In genomic region chr15:77773003-77773402, GRCh38 we compare ENCODE assay signal across 30 cellular contexts.
"Had no signal": no experiment of that assay in that cellular context is flagged by ENCODE, and none has a peak within 500 bp of the region (broad histone marks: within the 10 kb centered on the region; RNA-seq: fewer than 3 reads in every experiment).

No MANE protein-coding gene starts in this region.

- FAIRE-seq: keratinocyte had no signal

- H3K4me3 Mint-ChIP-seq: mesothelial cell of epicardium; naive B cell; natural killer cell; nephron progenitor cell; neural progenitor cell; stimulated activated naive B cell treated with anti-CD40 and anti-IgM and Interleukin-4, amounts not matched to agents 10 μg/mL and 1 μg/mL and 100 μg/mL, for 72 hours had no signal

- H3K9ac ChIP-seq: neural progenitor cell had no signal

- DNase-seq: hippocampal formation; left colon; left lung; mesendoderm; naive B cell; natural killer cell; nephron progenitor cell; occipital lobe; ovary; stimulated activated CD4-positive, alpha-beta T cell treated with anti-CD3 and anti-CD28 coated beads, Interleukin-12 subunit alpha, Interleukin-12 subunit beta, amount 100 ng/mL, for 4 hours; stimulated activated CD4-positive, alpha-beta T cell treated with anti-CD3 and anti-CD28 coated beads, Interleukin-15, amount 100 ng/mL, for 24 hours; stimulated activated CD4-positive, alpha-beta T cell treated with anti-CD3 and anti-CD28 coated beads, Interleukin-2, amount 100 ng/mL, for 24 hours; stimulated activated CD4-positive, alpha-beta T cell treated with anti-CD3 and anti-CD28 coated beads, Interleukin-4, amount 100 ng/mL, for 1 hour; stimulated activated naive B cell treated with anti-CD40 and anti-IgM and Interleukin-4, amounts not matched to agents 10 μg/mL and 1 μg/mL and 100 μg/mL, for 72 hours; stimulated activated naive CD8-positive, alpha-beta T cell treated with anti-CD3 and anti-CD28 coated beads, Interleukin-15, Interleukin-2, amounts not matched to agents 100 U/mL and 50 U/mL, for 24 hours; stomach; testis; thyroid gland; transverse colon; upper lobe of left lung had no signal

- H3K4me3 ChIP-seq: left lung, lung, neural progenitor cell, ovary, right atrium auricular region, skin epidermis, stomach, testis, thyroid gland, transverse colon, upper lobe of left lung, vagina had no signal

- H3K27ac Mint-ChIP-seq: mesothelial cell of epicardium; naive B cell; natural killer cell; progenitor cell of endocrine pancreas; stimulated activated naive B cell treated with anti-CD40 and anti-IgM and Interleukin-4, amounts not matched to agents 10 μg/mL and 1 μg/mL and 100 μg/mL, for 72 hours had no signal

- H3K27me3 ChIP-seq: neural progenitor cell, ovary, right atrium auricular region, testis, thyroid gland, upper lobe of left lung, vagina had no signal

- H3K4me1 Mint-ChIP-seq: natural killer cell; neural progenitor cell; stimulated activated naive B cell treated with anti-CD40 and anti-IgM and Interleukin-4, amounts not matched to agents 10 μg/mL and 1 μg/mL and 100 μg/mL, for 72 hours had no signal

- H3K27ac ChIP-seq: left lung, neural progenitor cell, neutrophil, ovary, right atrium auricular region, skin epidermis, stomach, testis, thyroid gland, transverse colon, upper lobe of left lung, vagina had no signal

- H3K36me3 ChIP-seq: left lung, neural progenitor cell, neutrophil, ovary, right atrium auricular region, stomach, thyroid gland, transverse colon, upper lobe of left lung, vagina had no signal

- H3K9me3 Mint-ChIP-seq: mesothelial cell of epicardium, naive B cell, natural killer cell had no signal

- H3K4me1 ChIP-seq: left lung, right atrium auricular region, stomach, testis, thyroid gland, transverse colon, upper lobe of left lung, vagina had no signal

- H3K27me3 Mint-ChIP-seq: progenitor cell of endocrine pancreas had no signal

- ATAC-seq: left colon; left lung; natural killer cell; sciatic nerve; stimulated activated naive B cell treated with anti-CD40 and anti-IgM and Interleukin-4, amounts not matched to agents 10 μg/mL and 1 μg/mL and 100 μg/mL, for 72 hours had no signal

- H3K36me3 Mint-ChIP-seq: mesothelial cell of epicardium; naive B cell; natural killer cell; stimulated activated naive B cell treated with anti-CD40 and anti-IgM and Interleukin-4, amounts not matched to agents 10 μg/mL and 1 μg/mL and 100 μg/mL, for 72 hours had no signal

- H3K9me3 ChIP-seq: left lung, neutrophil, ovary, testis, thyroid gland, transverse colon, upper lobe of left lung, vagina had no signal
